Comparison of ENCODE assay signal across 23 cellular contexts in the genomic region with DNA sequence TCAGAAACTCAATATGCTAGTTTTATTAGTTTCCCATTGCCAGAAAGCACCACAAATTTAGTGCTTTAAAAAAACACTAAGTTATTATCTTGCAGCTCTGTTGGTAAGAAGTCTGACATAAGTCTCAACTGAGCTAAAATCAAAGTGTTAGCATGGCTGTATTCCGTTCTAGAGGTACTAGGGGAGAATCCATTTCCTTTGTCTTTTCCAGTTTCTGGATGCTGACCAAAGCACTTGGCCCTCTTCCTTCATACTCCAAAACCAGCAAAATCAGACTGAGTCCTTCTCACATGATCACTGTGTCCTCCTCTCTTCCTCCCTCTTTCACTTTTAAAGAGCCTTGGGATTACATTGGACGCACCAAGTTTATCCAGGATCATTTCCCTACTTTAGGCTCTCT. TPM values are rescaled to one million over a fixed set of nuclear protein-coding genes. Genes with fewer than 3 reads are reported as not detected.
"Had no signal": no experiment of that assay in that cellular context is flagged by ENCODE, and none has a peak within 500 bp of the region (broad histone marks: within the 10 kb centered on the region; RNA-seq: fewer than 3 reads in every experiment).

No MANE protein-coding gene starts in this region.

- H3K27ac ChIP-seq: heart right ventricle, neutrophil, psoas muscle, right lobe of liver, spleen, tibial artery had no signal

- H3K9me3 ChIP-seq: neutrophil, psoas muscle, right lobe of liver, tibial artery had no signal

- H3K27me3 ChIP-seq: dorsolateral prefrontal cortex, neutrophil, right lobe of liver, spleen, tibial artery had no signal

- DNase-seq: cortex of kidney; effector CD8-positive, alpha-beta T cell; heart right ventricle; hypothalamus; mammary epithelial cell; naive thymus-derived CD8-positive, alpha-beta T cell; psoas muscle; retina; right lobe of liver; spleen; stimulated activated CD4-positive, alpha-beta T cell treated with anti-CD3 and anti-CD28 coated beads, Interleukin-15, amount 100 ng/mL, for 24 hours; stimulated activated CD4-positive, alpha-beta T cell treated with anti-CD3 and anti-CD28 coated beads, Interleukin-1b, Interleukin-23, amount 100 ng/mL, for 48 hours; stimulated activated CD4-positive, alpha-beta T cell treated with anti-CD3 and anti-CD28 coated beads, Interleukin-4, amount 100 ng/mL, for 24 hours; tibial artery had no signal

- ATAC-seq: heart right ventricle; left lobe of liver; naive thymus-derived CD8-positive, alpha-beta T cell; psoas muscle; right lobe of liver; stimulated activated memory B cell treated with anti-CD40 and anti-IgM and Interleukin-4, amounts not matched to agents 10 μg/mL and 1 μg/mL and 100 μg/mL, for 72 hours had no signal

- H3K4me1 Mint-ChIP-seq: naive thymus-derived CD8-positive, alpha-beta T cell; stimulated activated memory B cell treated with anti-CD40 and anti-IgM and Interleukin-4, amounts not matched to agents 10 μg/mL and 1 μg/mL and 100 μg/mL, for 72 hours had no signal

- H3K36me3 ChIP-seq: heart right ventricle, neutrophil, right lobe of liver, spleen, tibial artery had no signal

- H3K4me3 Mint-ChIP-seq: naive thymus-derived CD8-positive, alpha-beta T cell; stimulated activated memory B cell treated with anti-CD40 and anti-IgM and Interleukin-4, amounts not matched to agents 10 μg/mL and 1 μg/mL and 100 μg/mL, for 72 hours; stimulated activated naive CD8-positive, alpha-beta T cell treated with anti-CD3 and anti-CD28 coated beads, Interleukin-15, Interleukin-2, amounts not matched to agents 100 ng/mL and 50 ng/mL, for 24 hours had no signal

- H3K36me3 Mint-ChIP-seq: naive thymus-derived CD8-positive, alpha-beta T cell; stimulated activated memory B cell treated with anti-CD40 and anti-IgM and Interleukin-4, amounts not matched to agents 10 μg/mL and 1 μg/mL and 100 μg/mL, for 72 hours had no signal

- H3K4me1 ChIP-seq: heart right ventricle, psoas muscle, right lobe of liver, spleen, tibial artery had no signal

- H3K4me3 ChIP-seq: dorsolateral prefrontal cortex, heart right ventricle, psoas muscle, right lobe of liver, spleen, tibial artery had no signal

- H3K27ac Mint-ChIP-seq: naive thymus-derived CD8-positive, alpha-beta T cell; stimulated activated memory B cell treated with anti-CD40 and anti-IgM and Interleukin-4, amounts not matched to agents 10 μg/mL and 1 μg/mL and 100 μg/mL, for 72 hours; stimulated activated naive CD8-positive, alpha-beta T cell treated with anti-CD3 and anti-CD28 coated beads, Interleukin-15, Interleukin-2, amounts not matched to agents 100 ng/mL and 50 ng/mL, for 24 hours had no signal

- H3K27me3 Mint-ChIP-seq: naive thymus-derived CD8-positive, alpha-beta T cell; stimulated activated memory B cell treated with anti-CD40 and anti-IgM and Interleukin-4, amounts not matched to agents 10 μg/mL and 1 μg/mL and 100 μg/mL, for 72 hours; stimulated activated naive CD8-positive, alpha-beta T cell treated with anti-CD3 and anti-CD28 coated beads, Interleukin-15, Interleukin-2, amounts not matched to agents 100 ng/mL and 50 ng/mL, for 24 hours had no signal

RNA-seq across cellular contexts. Expression of a gene that starts 9.5 kb away (rescaled TPM):
- total RNA-seq: heart right ventricle; left lobe of liver; mesenteric fat pad; mononuclear cell; naive thymus-derived CD8-positive, alpha-beta T cell; psoas muscle; right lobe of liver; ureter had no signal
- polyA plus RNA-seq: esophagus; heart right ventricle; naive thymus-derived CD8-positive, alpha-beta T cell; spleen had no signal
